13 cellular contexts compared by ENCODE assay signal in the genomic region with DNA sequence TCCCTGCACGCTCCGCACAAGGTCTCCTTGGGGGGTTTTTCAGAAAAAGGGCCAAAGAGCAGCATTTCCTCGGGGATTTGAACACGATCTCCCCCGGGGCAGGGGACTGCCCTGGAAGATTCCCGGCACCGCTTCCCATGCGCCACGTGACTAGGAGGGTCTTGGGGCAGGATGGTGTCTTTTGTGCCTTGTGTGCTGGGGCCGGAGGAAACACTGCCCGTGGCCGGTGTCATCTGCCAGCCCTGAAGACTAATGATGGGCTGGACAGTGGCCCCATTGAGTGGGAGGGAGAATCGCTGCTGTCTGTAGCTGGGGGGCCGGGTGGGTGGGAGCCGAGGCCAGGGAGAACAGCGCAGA.
A peak's percentile ranks its signal among the peaks of the same experiment; 100 is the strongest.
DNase-seq lines count a peak whose midpoint lies in the region; ATAC-seq and TF ChIP-seq lines count a peak whose summit lies in the region.
"Had no signal": no experiment of that assay in that cellular context is flagged by ENCODE, and none has a peak within 500 bp of the region (broad histone marks: within the 10 kb centered on the region; RNA-seq: fewer than 3 reads in every experiment).

No MANE protein-coding gene starts in this region.

- no peaks in the 10 kb centered on the region for H3K27me3 Mint-ChIP-seq in T-helper 2 cell treated with Interferon-gamma antibody and Interleukin-4, amounts not matched to agents 5 μg/mL and 100 μg/mL, for 36 hours (ENCODE audit: low read depth)
- no peaks in the 10 kb centered on the region for H3K27me3 Mint-ChIP-seq in T-cell

- H3K9me3 ChIP-seq in esophagus (ENCODE audit: control insufficient read depth in 2 of 2, insufficient read depth in 1 of 2, low read depth in 1 of 2, low read length in 1 of 2) = no peaks in the 10 kb centered on the region
- no peaks in the 10 kb centered on the region for H3K9me3 ChIP-seq in smooth muscle cell (replicated peaks; ENCODE audit: low read depth)
- H3K9me3 ChIP-seq: uterus had no signal

- no peaks in the 10 kb centered on the region for H3K9me3 Mint-ChIP-seq in T-helper 2 cell treated with Interferon-gamma antibody and Interleukin-4, amounts not matched to agents 5 μg/mL and 100 μg/mL, for 36 hours
- H3K9me3 Mint-ChIP-seq in T-cell = no peaks in the 10 kb centered on the region

- H3K27ac ChIP-seq in esophagus (ENCODE audit: low read depth in 2 of 2, low read length in 1 of 2) (peak overlapping the region; percentile 12 to 60), smooth muscle cell (ENCODE audit: low read depth) (peak overlapping the region; percentile 94)
- H3K27ac ChIP-seq: parathyroid adenoma, uterus had no signal

- H3K4me1 Mint-ChIP-seq in T-helper 2 cell treated with Interferon-gamma antibody and Interleukin-4, amounts not matched to agents 5 μg/mL and 100 μg/mL, for 36 hours (ENCODE audit: low read depth) = peaks cover 60% of the 10 kb centered on the region
- peaks cover 41 to 72% (median 63%) of the 10 kb centered on the region in 3 donors for H3K4me1 Mint-ChIP-seq in T-cell

- WGBS in esophagus, 2 donors = 64 to 70% methylated on average over 16 of the region's 16 CpGs
- 40% methylated on average over 16 of the region's 16 CpGs for WGBS in smooth muscle cell (ENCODE audit: low lambda C conversion rate)

- H3K4me3 ChIP-seq in esophagus (ENCODE audit: low read depth in 1 of 2, low read length in 2 of 2) (no peak overlapping the region), smooth muscle cell (no peak overlapping the region)
- H3K4me3 ChIP-seq: uterus had no signal

- H3K9ac ChIP-seq in smooth muscle cell (ENCODE audit: low read depth) = peak overlapping the region; percentile 71
- H3K9ac ChIP-seq: parathyroid adenoma had no signal

- peaks cover 0 to 2% of the 10 kb centered on the region in 2 donors for H3K36me3 ChIP-seq in esophagus (ENCODE audit: control insufficient read depth in 2 of 2, insufficient read depth in 2 of 2, low read length in 1 of 2)
- H3K36me3 ChIP-seq in smooth muscle cell (ENCODE audit: low read depth) = no peaks in the 10 kb centered on the region
- H3K36me3 ChIP-seq: uterus had no signal

- peaks cover 21 to 42% of the 10 kb centered on the region in 2 donors for H3K4me1 ChIP-seq in esophagus (ENCODE audit: control insufficient read depth in 2 of 2, insufficient read depth in 2 of 2, low read length in 1 of 2)
- H3K4me1 ChIP-seq in smooth muscle cell (ENCODE audit: low read depth) = peaks cover 68% of the 10 kb centered on the region

- peak overlapping the region; percentile 93 for H3K4me2 ChIP-seq in smooth muscle cell

- H3K36me3 Mint-ChIP-seq in T-helper 2 cell treated with Interferon-gamma antibody and Interleukin-4, amounts not matched to agents 5 μg/mL and 100 μg/mL, for 36 hours (ENCODE audit: low read depth) = peaks cover 66% of the 10 kb centered on the region
- peaks cover 22% of the 10 kb centered on the region for H3K36me3 Mint-ChIP-seq in T-cell

- peaks cover 71% of the 10 kb centered on the region for H3K79me2 ChIP-seq in smooth muscle cell (ENCODE audit: low read depth)

- H3K27me3 ChIP-seq in esophagus (ENCODE audit: control insufficient read depth in 1 of 2, insufficient read depth in 2 of 2, low read length in 2 of 2) (no peaks in the 10 kb centered on the region), smooth muscle cell (ENCODE audit: low read depth) (no peaks in the 10 kb centered on the region)
- H3K27me3 ChIP-seq: uterus had no signal

- POLR2A ChIA-PET in T-cell (lab: Charles Lee) = no interaction called here

- peaks cover 25% of the 10 kb centered on the region for H3F3A ChIP-seq in smooth muscle cell (ENCODE audit: low read depth)

- no peak for TF ChIP-seq CTCF in smooth muscle cell (IDR thresholded peaks at IDR 0.05; ENCODE audit: borderline replicate concordance, insufficient read depth, poor library complexity, severe bottlenecking)

- peaks cover 100% of the 10 kb centered on the region for H4K20me1 ChIP-seq in smooth muscle cell (ENCODE audit: low read depth)

- peak overlapping the region; percentile 96 for H3K4me3 Mint-ChIP-seq in T-helper 2 cell treated with Interferon-gamma antibody and Interleukin-4, amounts not matched to agents 5 μg/mL and 100 μg/mL, for 36 hours
- peak overlapping the region; percentile 97 to 98 (median 98) for H3K4me3 Mint-ChIP-seq in T-cell

- H2AFZ ChIP-seq in smooth muscle cell (ENCODE audit: low read depth) = no peak overlapping the region
- H2AFZ ChIP-seq: parathyroid adenoma had no signal

- CTCF ChIA-PET in T-cell (lab: Charles Lee) = no interaction called here

- ATAC-seq in T-cell (replicated peaks in 1 of 4) (no peak), HG03135 (IDR thresholded peaks at IDR 0.05; ENCODE audit: unreplicated experiment) (no peak), HG02981 (IDR thresholded peaks at IDR 0.05; ENCODE audit: unreplicated experiment) (no peak)

- H3K27ac Mint-ChIP-seq in T-helper 2 cell treated with Interferon-gamma antibody and Interleukin-4, amounts not matched to agents 5 μg/mL and 100 μg/mL, for 36 hours = peak overlapping the region; percentile 86
- peak overlapping the region; percentile 99 to 100 for H3K27ac Mint-ChIP-seq in T-cell

- no peak for DNase-seq in T-helper 2 cell treated with Interferon-gamma antibody and Interleukin-4, amounts not matched to agents 5 μg/mL and 100 μg/mL, for 36 hours (ENCODE audit: low spot score)
- DNase-seq in T-helper 2 cell (no peak), T-cell (no peak), smooth muscle cell (lab: John Stamatoyannopoulos, UW; ENCODE audit: unreplicated experiment) (no peak), AG20443 (ENCODE audit: low spot score) (no peak)
- DNase-seq: anterior cingulate cortex, erythroblast, NCI-H2081 treated with DMSO at 0.1 percent for 48 hours, uterus had no signal
